ENCODE assay signal across 25 cellular contexts in the genomic region with DNA sequence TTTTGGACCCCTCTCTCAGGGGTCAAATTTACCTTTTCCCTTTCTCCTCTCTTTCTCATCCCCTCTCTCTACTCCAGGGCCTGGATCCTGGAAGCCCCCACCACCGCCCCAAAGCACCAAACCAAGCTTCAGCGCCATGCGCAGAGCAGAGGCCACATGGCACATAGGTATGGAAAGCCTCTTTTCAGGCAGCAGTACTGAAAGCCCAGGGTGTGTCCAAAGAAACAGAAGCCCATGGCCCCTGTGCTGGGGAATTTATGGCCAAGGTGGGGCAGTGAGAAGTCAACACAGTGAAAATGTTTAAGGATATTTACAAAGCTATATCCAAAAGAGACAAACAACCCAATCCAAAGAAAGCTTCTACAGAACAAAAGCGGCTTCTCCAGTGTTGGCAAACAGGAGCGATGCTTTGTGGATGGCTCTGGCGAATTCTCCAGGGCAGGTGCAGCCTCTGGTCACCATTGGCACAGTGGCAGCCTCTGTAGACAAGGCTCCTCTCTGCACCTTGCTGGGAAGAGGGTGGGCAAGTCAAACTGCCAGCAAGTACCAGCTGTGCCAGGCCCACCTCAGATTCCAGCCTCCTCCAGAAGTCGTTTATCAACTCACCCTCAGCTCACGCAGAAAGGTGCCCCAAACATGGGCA. TPM values are rescaled to one million over a fixed set of nuclear protein-coding genes. Genes with fewer than 3 reads are reported as not detected.
A peak's percentile ranks its signal among the peaks of the same experiment; 100 is the strongest.
DNase-seq lines count a peak whose midpoint lies in the region; ATAC-seq, FAIRE-seq and TF ChIP-seq lines count a peak whose summit lies in the region.
"Had no signal": no experiment of that assay in that cellular context is flagged by ENCODE, and none has a peak within 500 bp of the region (broad histone marks: within the 10 kb centered on the region; RNA-seq: fewer than 3 reads in every experiment).

No MANE protein-coding gene starts in this region.

- no peaks in the 10 kb centered on the region for H3K27me3 Mint-ChIP-seq in Caco-2 (ENCODE audit: insufficient read depth, unreplicated experiment)
- H3K27me3 Mint-ChIP-seq in natural killer cell treated with Interleukin-12 subunit alpha and Interleukin-12 subunit beta and Interleukin-15 and Interleukin-18, amount 100 ng/mL, for 72 hours = no peaks in the 10 kb centered on the region

- no peak overlapping the region for H3K4me3 Mint-ChIP-seq in Caco-2 (ENCODE audit: unreplicated experiment)
- no peak overlapping the region for H3K4me3 Mint-ChIP-seq in natural killer cell treated with Interleukin-12 subunit alpha and Interleukin-12 subunit beta and Interleukin-15 and Interleukin-18, amount 100 ng/mL, for 72 hours

- TF ChIP-seq RAD21 in HepG2 (CRISPR knock-in tag; IDR thresholded peaks at IDR 0.05) = no peak

- H3K79me2 ChIP-seq in HepG2 (ENCODE audit: insufficient read depth, low read length) = no peaks in the 10 kb centered on the region

- peak overlapping the region; percentile 74 for H3K4me2 ChIP-seq in HepG2 (ENCODE audit: low read depth, low read length)

- intact Hi-C loops in Caco-2 (cut with micrococcal nuclease; ENCODE audit: unreplicated experiment) (loop anchor here (5.0 kb wide), 1 partner anchor 689 kb away; a partner anchor contains a TSS), HepG2 (cut with micrococcal nuclease; ENCODE audit: unreplicated experiment) (no loop called here), sigmoid colon (cut with DNase I) (no loop called here)

- no peak overlapping the region for H3K4me3 ChIP-seq in Caco-2 (ENCODE audit: low read depth, low read length)
- peak overlapping the region in 2 of 3 experiments; percentile 6 to 49; a peak in 4 of 6 replicates for H3K4me3 ChIP-seq in HepG2 (replicated peaks in 1 of 3; ENCODE audit: insufficient read depth in 1 of 3, low read depth in 2 of 3, low read length in 3 of 3)
- H3K4me3 ChIP-seq in sigmoid colon = no peak overlapping the region
- H3K4me3 ChIP-seq: GM12878, GM23248, HAP-1 had no signal

- TF ChIP-seq POLR2A in HepG2 (IDR thresholded peaks at IDR 0.05; ENCODE audit: insufficient read depth in 1 of 2, low read depth in 2 of 2, low read length in 2 of 2) (no peak), sigmoid colon (IDR thresholded peaks at IDR 0.05) (no peak), GM12891 (IDR thresholded peaks at IDR 0.05; ENCODE audit: low read depth, low read length) (no peak)

- peak; percentile 3; the same call in 2 of the 3 replicates for ATAC-seq in HepG2
- ATAC-seq in natural killer cell treated with Interleukin-12 subunit alpha and Interleukin-12 subunit beta and Interleukin-15 and Interleukin-18, amount 100 ng/mL, for 72 hours = no peak
- ATAC-seq in GM18858 (IDR thresholded peaks at IDR 0.05; ENCODE audit: unreplicated experiment) = no peak
- ATAC-seq: GM12878, Right ventricle myocardium inferior had no signal

- DNase-seq in Caco-2 (peak in 1 of 2 experiments; percentile 40), HepG2 (ENCODE audit: low spot score) (no peak), sigmoid colon (peak; percentile 44), amniotic stem cell (lab: John Stamatoyannopoulos, UW) (no peak), GM12891 (ENCODE audit: insufficient read length, low spot score) (no peak)
- no peak for DNase-seq in natural killer cell treated with Interleukin-12 subunit alpha and Interleukin-12 subunit beta and Interleukin-15 and Interleukin-18, amount 100 ng/mL, for 72 hours (ENCODE audit: low spot score)
- DNase-seq: DND-41, GM23248, Kasumi-1, NCI-H1694 treated with DMSO at 0.1 percent for 48 hours, NCI-H2081 treated with DMSO at 0.1 percent for 48 hours, NCI-H2171 treated with DMSO at 0.1 percent for 48 hours, NCI-H524 treated with DMSO at 0.1 percent for 48 hours, NCI-H82, OCI-M1 had no signal

- H3K9me3 ChIP-seq in Caco-2 (no peaks in the 10 kb centered on the region), HepG2 (ENCODE audit: low read length) (no peaks in the 10 kb centered on the region), sigmoid colon (no peaks in the 10 kb centered on the region)
- H3K9me3 ChIP-seq: HAP-1 had no signal

- peaks cover 14% of the 10 kb centered on the region; the same call in 1 of the 2 replicates for H3K4me1 ChIP-seq in Caco-2
- H3K4me1 ChIP-seq in HepG2 (ENCODE audit: insufficient read depth, low read length) = peaks cover 41% of the 10 kb centered on the region
- peaks cover 0 to 6% (median 5%) of the 10 kb centered on the region in 4 donors for H3K4me1 ChIP-seq in sigmoid colon
- H3K4me1 ChIP-seq: HAP-1 had no signal

- CTCF ChIA-PET in Caco-2 (lab: Charles Lee) (interaction anchor here (0.9 to 1.9 kb wide), 5 partner anchors 8 to 44 kb away, joined by 3 to 14 read pairs (median 4); a partner anchor contains a TSS), HepG2 (lab: Yijun Ruan, JAX; ENCODE audit: low intra/inter-chr PET ratio, low total read pairs) (no interaction called here)

- in situ Hi-C loops in HepG2 (cut with HindIII; ENCODE audit: extremely low pct_ligation_motif_present, low pct_unique_long_range_greater_than_20kb) = no loop called here

- H3K27ac Mint-ChIP-seq in Caco-2 (ENCODE audit: unreplicated experiment) = peak overlapping the region; percentile 74
- H3K27ac Mint-ChIP-seq in natural killer cell treated with Interleukin-12 subunit alpha and Interleukin-12 subunit beta and Interleukin-15 and Interleukin-18, amount 100 ng/mL, for 72 hours = no peak overlapping the region

- no peak overlapping the region for H2AFZ ChIP-seq in HepG2 (ENCODE audit: low read length)
- H2AFZ ChIP-seq: GM23248 had no signal

- H3K36me3 Mint-ChIP-seq in Caco-2 (ENCODE audit: insufficient read depth, unreplicated experiment) = no peaks in the 10 kb centered on the region
- no peaks in the 10 kb centered on the region for H3K36me3 Mint-ChIP-seq in natural killer cell treated with Interleukin-12 subunit alpha and Interleukin-12 subunit beta and Interleukin-15 and Interleukin-18, amount 100 ng/mL, for 72 hours

- POLR2A ChIA-PET in Caco-2 (lab: Charles Lee) (interaction anchor here (1.2 kb wide), 1 partner anchor 28 kb away, joined by 13 read pairs; a partner anchor contains a TSS), HepG2 (lab: Yijun Ruan, JAX) (interaction anchor here (0.6 to 4.7 kb wide), 10 partner anchors 9 to 176 kb away, joined by 3 to 62 read pairs (median 8); a partner anchor contains a TSS)

- FAIRE-seq in HepG2 (lab: Jason Lieb, UNC) = no peak
- FAIRE-seq in GM12891 (lab: Jason Lieb, UNC) = no peak
- FAIRE-seq: A204.1, GM12878, RCC 7860 had no signal

- TF ChIP-seq CTCF in Caco-2 (IDR thresholded peaks at IDR 0.05; ENCODE audit: insufficient read depth in 1 of 2, low read depth in 1 of 2, low read length in 1 of 2, severe bottlenecking in 1 of 2, unreplicated experiment in 1 of 2) = no peak
- no peak for TF ChIP-seq CTCF in HepG2 (CRISPR knock-in tag; IDR thresholded peaks at IDR 0.05)
- TF ChIP-seq CTCF in sigmoid colon (IDR thresholded peaks at IDR 0.05) = no peak

- H3K36me3 ChIP-seq in Caco-2 (ENCODE audit: control insufficient read depth, insufficient read depth, low read length) = no peaks in the 10 kb centered on the region
- H3K36me3 ChIP-seq in HepG2 (replicated peaks in 1 of 2; ENCODE audit: control insufficient read depth in 1 of 2, insufficient read depth in 2 of 2, low read length in 2 of 2) = no peaks in the 10 kb centered on the region
- no peaks in the 10 kb centered on the region for H3K36me3 ChIP-seq in sigmoid colon
- H3K36me3 ChIP-seq: HAP-1 had no signal

- H3K4me1 Mint-ChIP-seq in Caco-2 (ENCODE audit: low read depth, unreplicated experiment) = peaks cover 6% of the 10 kb centered on the region
- peaks cover 6 to 9% of the 10 kb centered on the region in 2 donors for H3K4me1 Mint-ChIP-seq in natural killer cell treated with Interleukin-12 subunit alpha and Interleukin-12 subunit beta and Interleukin-15 and Interleukin-18, amount 100 ng/mL, for 72 hours (ENCODE audit: low read depth in 2 of 2)

- H3K27me3 ChIP-seq in Caco-2 (replicated peaks; ENCODE audit: control insufficient read depth, insufficient read depth, low read length) (no peaks in the 10 kb centered on the region), HepG2 (ENCODE audit: control insufficient read depth in 1 of 2, insufficient read depth in 2 of 2, low read length in 2 of 2) (peaks cover 14 to 41% of the 10 kb centered on the region in 2 experiments; a peak in 3 of 5 replicates), sigmoid colon (no peaks in the 10 kb centered on the region)

- TF ChIP-seq EP300 in HepG2 (IDR thresholded peaks at IDR 0.05; ENCODE audit: low read depth in 2 of 2, low read length in 2 of 2) = no peak
- TF ChIP-seq EP300 in HepG2 (CRISPR knock-in tag; IDR thresholded peaks at IDR 0.05; ENCODE audit: borderline replicate concordance) = no peak
- no peak for TF ChIP-seq EP300 in sigmoid colon (IDR thresholded peaks at IDR 0.05)

- H3K27ac ChIP-seq in cingulate gyrus (ENCODE audit: low read depth, low read length) = peak overlapping the region; percentile 19
- H3K27ac ChIP-seq in HepG2 (ENCODE audit: extremely low read length, insufficient read depth, low read length) = peak overlapping the region; percentile 3
- H3K27ac ChIP-seq in sigmoid colon = no peak overlapping the region
- H3K27ac ChIP-seq: C4-2B, GM23248 had no signal

- no peaks in the 10 kb centered on the region for H3K9me3 Mint-ChIP-seq in Caco-2 (ENCODE audit: unreplicated experiment)
- H3K9me3 Mint-ChIP-seq in natural killer cell treated with Interleukin-12 subunit alpha and Interleukin-12 subunit beta and Interleukin-15 and Interleukin-18, amount 100 ng/mL, for 72 hours = no peaks in the 10 kb centered on the region

- H3K9ac ChIP-seq in HepG2 (ENCODE audit: insufficient read depth, low read depth, low read length) = peak overlapping the region; percentile 25; the same call in 1 of the 2 replicates
- H3K9ac ChIP-seq: GM23248 had no signal

- 54% methylated on average over 8 of the region's 8 CpGs for WGBS in HepG2 (ENCODE audit: low lambda C conversion rate)
- WGBS in sigmoid colon, 2 donors = 23 to 72% methylated on average over 8 of the region's 8 CpGs

- BruUV-seq in Caco-2 (replicated peaks; lab: Mats Ljungman, UMichigan) (no TSS peak), HepG2 (replicated peaks; lab: Mats Ljungman, UMichigan) (no TSS peak)

- no peaks in the 10 kb centered on the region for H4K20me1 ChIP-seq in HepG2 (ENCODE audit: insufficient read depth, low read length)

RNA-seq across cellular contexts. Expression of a gene that starts 4.8 kb away (rescaled TPM):
- total RNA-seq in Caco-2 (2022) (not detected in 2 replicates), HepG2 (2016; rRNA removed; fragmentation: Illumina TruSeq; extraction: Trizol) (not detected in 2 replicates), sigmoid colon (1 to 10 TPM in 3 of 4 donors, not detected in 1; 1.8 to 3.3 (median 2.9) TPM)
- total RNA-seq in HepG2 (2016; cell fraction: cytosol; rRNA removed; fragmentation: Illumina TruSeq; extraction: Trizol; ENCODE audit: low read depth) = not detected in 2 replicates
- not detected in 2 replicates for total RNA-seq in HepG2 (2016; cell fraction: insoluble cytoplasmic fraction; rRNA removed; fragmentation: Illumina TruSeq; extraction: Trizol)
- total RNA-seq in HepG2 (2016; cell fraction: membrane; rRNA removed; fragmentation: Illumina TruSeq; extraction: Trizol) = not detected in 2 replicates
- not detected in 2 replicates for total RNA-seq in HepG2 (2016; cell fraction: nucleus; rRNA removed; fragmentation: Illumina TruSeq; extraction: Trizol)
- polyA plus RNA-seq in HepG2 (2011; rRNA removed) (0.03 TPM in 1 of 2 replicates, not detected in the other), sigmoid colon (under 1 TPM in 1 of 3 donors, not detected in 2; 0.42 TPM)
- polyA plus RNA-seq in HepG2 (2011; cell fraction: cytosol; rRNA removed) = not detected in 2 replicates
- polyA plus RNA-seq in HepG2 (2011; cell fraction: nucleus; rRNA removed) = 0.06 and 0.16 TPM in 2 replicates
- polyA plus RNA-seq in HepG2 (2012) = 0.05 TPM in 1 of 2 replicates, not detected in the other
- polyA plus RNA-seq in HepG2 (2016; cell fraction: cytosol; fragmentation: Illumina TruSeq; extraction: Trizol; ENCODE audit: low read depth) = not detected in 2 replicates
- not detected in 2 replicates for polyA plus RNA-seq in HepG2 (2016; cell fraction: insoluble cytoplasmic fraction; fragmentation: Illumina TruSeq; extraction: Trizol; ENCODE audit: low read depth)
- not detected in 2 replicates for polyA plus RNA-seq in HepG2 (2016; cell fraction: membrane; fragmentation: Illumina TruSeq; extraction: Trizol; ENCODE audit: low read depth)
- not detected in 2 replicates for polyA plus RNA-seq in HepG2 (2016; cell fraction: nucleus; fragmentation: Illumina TruSeq; extraction: Trizol; ENCODE audit: insufficient read depth, low read depth)
- polyA minus RNA-seq in HepG2 (2011; rRNA and poly(A)+ RNA removed; ENCODE audit: low replicate concordance) = 0.16 TPM in 1 of 2 replicates, not detected in the other
- polyA minus RNA-seq in HepG2 (2011; cell fraction: cytosol; rRNA and poly(A)+ RNA removed) = not detected in 2 replicates
- not detected in 2 replicates for polyA minus RNA-seq in HepG2 (2011; cell fraction: nucleus; rRNA and poly(A)+ RNA removed)
- total RNA-seq in natural killer cell treated with Interleukin-12 subunit alpha and Interleukin-12 subunit beta and Interleukin-15 and Interleukin-18, amount 100 ng/mL, for 72 hours = not detected
- 0.37 TPM for polyA plus RNA-seq in GM12891 (2012; ENCODE audit: low read depth, missing spikeins)
- total RNA-seq: GM23248, MCF 10A, Right ventricle myocardium inferior, SK-MEL-5 had no signal
- polyA plus RNA-seq: GM23248 had no signal

RNA-seq across cellular contexts. Expression of a gene that starts 14.8 kb away (rescaled TPM):
- total RNA-seq in Caco-2 (2022) = 0.88 and 1.00 TPM in 2 replicates
- 0.13 and 0.27 TPM in 2 replicates for total RNA-seq in HepG2 (2016; rRNA removed; fragmentation: Illumina TruSeq; extraction: Trizol)
- total RNA-seq in HepG2 (2016; cell fraction: cytosol; rRNA removed; fragmentation: Illumina TruSeq; extraction: Trizol; ENCODE audit: low read depth) = 0.18 TPM in 1 of 2 replicates, not detected in the other
- 0.12 and 0.41 TPM in 2 replicates for total RNA-seq in HepG2 (2016; cell fraction: insoluble cytoplasmic fraction; rRNA removed; fragmentation: Illumina TruSeq; extraction: Trizol)
- 0.03 and 0.15 TPM in 2 replicates for total RNA-seq in HepG2 (2016; cell fraction: membrane; rRNA removed; fragmentation: Illumina TruSeq; extraction: Trizol)
- total RNA-seq in HepG2 (2016; cell fraction: nucleus; rRNA removed; fragmentation: Illumina TruSeq; extraction: Trizol) = 0.47 and 0.65 TPM in 2 replicates
- polyA plus RNA-seq in HepG2 (2011; rRNA removed) = 0.55 and 0.85 TPM in 2 replicates
- 0.13 and 0.21 TPM in 2 replicates for polyA plus RNA-seq in HepG2 (2011; cell fraction: cytosol; rRNA removed)
- 7.7 and 8.1 TPM in 2 replicates for polyA plus RNA-seq in HepG2 (2011; cell fraction: nucleus; rRNA removed)
- 0.16 and 0.34 TPM in 2 replicates for polyA plus RNA-seq in HepG2 (2012)
- 0.03 TPM in 2 replicates for polyA plus RNA-seq in HepG2 (2016; cell fraction: cytosol; fragmentation: Illumina TruSeq; extraction: Trizol; ENCODE audit: low read depth)
- 0.19 and 0.23 TPM in 2 replicates for polyA plus RNA-seq in HepG2 (2016; cell fraction: insoluble cytoplasmic fraction; fragmentation: Illumina TruSeq; extraction: Trizol; ENCODE audit: low read depth)
- polyA plus RNA-seq in HepG2 (2016; cell fraction: membrane; fragmentation: Illumina TruSeq; extraction: Trizol; ENCODE audit: low read depth) = 0.05 TPM in 2 replicates
- 1.6 and 2.9 TPM in 2 replicates for polyA plus RNA-seq in HepG2 (2016; cell fraction: nucleus; fragmentation: Illumina TruSeq; extraction: Trizol; ENCODE audit: insufficient read depth, low read depth)
- polyA minus RNA-seq in HepG2 (2011; rRNA and poly(A)+ RNA removed; ENCODE audit: low replicate concordance) = 0.14 and 3.1 TPM in 2 replicates
- polyA minus RNA-seq in HepG2 (2011; cell fraction: cytosol; rRNA and poly(A)+ RNA removed) = 0.20 and 0.44 TPM in 2 replicates
- 0.77 and 2.9 TPM in 2 replicates for polyA minus RNA-seq in HepG2 (2011; cell fraction: nucleus; rRNA and poly(A)+ RNA removed)
- total RNA-seq in sigmoid colon = 1 to 10 TPM in 2 of 4 donors, under 1 TPM in 2; 0.14 to 3.3 (median 0.62) TPM
- 1 to 10 TPM in 1 of 3 donors, under 1 TPM in 2; under 0.01 to 1.7 (median 0.23) TPM for polyA plus RNA-seq in sigmoid colon
- under 1 TPM; 0.10 to 0.50 TPM for total RNA-seq in natural killer cell treated with Interleukin-12 subunit alpha and Interleukin-12 subunit beta and Interleukin-15 and Interleukin-18, amount 100 ng/mL, for 72 hours
- 0.30 TPM for polyA plus RNA-seq in GM12891 (2012; ENCODE audit: low read depth, missing spikeins)
- total RNA-seq: GM23248, MCF 10A had no signal
- polyA plus RNA-seq: GM23248 had no signal

RNA-seq across cellular contexts. Expression of a gene that starts 27.5 kb away (rescaled TPM):
- total RNA-seq in Caco-2 (2022) (132 and 146 TPM in 2 replicates), HepG2 (2016; rRNA removed; fragmentation: Illumina TruSeq; extraction: Trizol) (118 and 129 TPM in 2 replicates), sigmoid colon (10 to 100 TPM in 2 of 4 donors, 1 to 10 TPM in 2; 7.1 to 12.2 (median 9.2) TPM)
- 29.7 and 32.7 TPM in 2 replicates for total RNA-seq in HepG2 (2016; cell fraction: cytosol; rRNA removed; fragmentation: Illumina TruSeq; extraction: Trizol; ENCODE audit: low read depth)
- total RNA-seq in HepG2 (2016; cell fraction: insoluble cytoplasmic fraction; rRNA removed; fragmentation: Illumina TruSeq; extraction: Trizol) = 112 and 129 TPM in 2 replicates
- total RNA-seq in HepG2 (2016; cell fraction: membrane; rRNA removed; fragmentation: Illumina TruSeq; extraction: Trizol) = 38.2 and 39.1 TPM in 2 replicates
- 96.7 and 121 TPM in 2 replicates for total RNA-seq in HepG2 (2016; cell fraction: nucleus; rRNA removed; fragmentation: Illumina TruSeq; extraction: Trizol)
- polyA plus RNA-seq in HepG2 (2011; rRNA removed) (272 and 316 TPM in 2 replicates), sigmoid colon (100 to 1,000 TPM in 1 of 3 donors, 10 to 100 TPM in 2; 66.1 to 109 (median 99.5) TPM)
- 238 and 309 TPM in 2 replicates for polyA plus RNA-seq in HepG2 (2011; cell fraction: cytosol; rRNA removed)
- 309 TPM in 2 replicates for polyA plus RNA-seq in HepG2 (2011; cell fraction: nucleus; rRNA removed)
- 216 and 286 TPM in 2 replicates for polyA plus RNA-seq in HepG2 (2012)
- 19.2 and 20.8 TPM in 2 replicates for polyA plus RNA-seq in HepG2 (2016; cell fraction: cytosol; fragmentation: Illumina TruSeq; extraction: Trizol; ENCODE audit: low read depth)
- polyA plus RNA-seq in HepG2 (2016; cell fraction: insoluble cytoplasmic fraction; fragmentation: Illumina TruSeq; extraction: Trizol; ENCODE audit: low read depth) = 122 and 140 TPM in 2 replicates
- polyA plus RNA-seq in HepG2 (2016; cell fraction: membrane; fragmentation: Illumina TruSeq; extraction: Trizol; ENCODE audit: low read depth) = 27.1 and 31.0 TPM in 2 replicates
- polyA plus RNA-seq in HepG2 (2016; cell fraction: nucleus; fragmentation: Illumina TruSeq; extraction: Trizol; ENCODE audit: insufficient read depth, low read depth) = 172 and 175 TPM in 2 replicates
- polyA minus RNA-seq in HepG2 (2011; rRNA and poly(A)+ RNA removed; ENCODE audit: low replicate concordance) = 87.1 and 691 TPM in 2 replicates
- polyA minus RNA-seq in HepG2 (2011; cell fraction: cytosol; rRNA and poly(A)+ RNA removed) = 204 and 209 TPM in 2 replicates
- 128 and 158 TPM in 2 replicates for polyA minus RNA-seq in HepG2 (2011; cell fraction: nucleus; rRNA and poly(A)+ RNA removed)
- total RNA-seq in natural killer cell treated with Interleukin-12 subunit alpha and Interleukin-12 subunit beta and Interleukin-15 and Interleukin-18, amount 100 ng/mL, for 72 hours = 10 to 100 TPM; 30.4 to 68.3 TPM
- 32.7 TPM for polyA plus RNA-seq in GM12891 (2012; ENCODE audit: low read depth, missing spikeins)

RNA-seq across cellular contexts. Expression of a gene that starts 48.0 kb away (rescaled TPM):
- total RNA-seq in Caco-2 (2022) (58.1 and 65.9 TPM in 2 replicates), HepG2 (2016; rRNA removed; fragmentation: Illumina TruSeq; extraction: Trizol) (257 and 342 TPM in 2 replicates), sigmoid colon (10 to 100 TPM; 37.7 to 82.9 (median 54.8) TPM)
- total RNA-seq in HepG2 (2016; cell fraction: cytosol; rRNA removed; fragmentation: Illumina TruSeq; extraction: Trizol; ENCODE audit: low read depth) = 34.1 and 39.6 TPM in 2 replicates
- 258 and 327 TPM in 2 replicates for total RNA-seq in HepG2 (2016; cell fraction: insoluble cytoplasmic fraction; rRNA removed; fragmentation: Illumina TruSeq; extraction: Trizol)
- total RNA-seq in HepG2 (2016; cell fraction: membrane; rRNA removed; fragmentation: Illumina TruSeq; extraction: Trizol) = 160 and 166 TPM in 2 replicates
- total RNA-seq in HepG2 (2016; cell fraction: nucleus; rRNA removed; fragmentation: Illumina TruSeq; extraction: Trizol) = 174 and 191 TPM in 2 replicates
- polyA plus RNA-seq in HepG2 (2011; rRNA removed) (150 and 176 TPM in 2 replicates), sigmoid colon (10 to 100 TPM; 70.9 to 79.8 (median 75.1) TPM)
- polyA plus RNA-seq in HepG2 (2011; cell fraction: cytosol; rRNA removed) = 134 and 153 TPM in 2 replicates
- polyA plus RNA-seq in HepG2 (2011; cell fraction: nucleus; rRNA removed) = 221 and 233 TPM in 2 replicates
- polyA plus RNA-seq in HepG2 (2012) = 123 and 142 TPM in 2 replicates
- polyA plus RNA-seq in HepG2 (2016; cell fraction: cytosol; fragmentation: Illumina TruSeq; extraction: Trizol; ENCODE audit: low read depth) = 37.7 and 39.7 TPM in 2 replicates
- 251 and 268 TPM in 2 replicates for polyA plus RNA-seq in HepG2 (2016; cell fraction: insoluble cytoplasmic fraction; fragmentation: Illumina TruSeq; extraction: Trizol; ENCODE audit: low read depth)
- 114 and 116 TPM in 2 replicates for polyA plus RNA-seq in HepG2 (2016; cell fraction: membrane; fragmentation: Illumina TruSeq; extraction: Trizol; ENCODE audit: low read depth)
- polyA plus RNA-seq in HepG2 (2016; cell fraction: nucleus; fragmentation: Illumina TruSeq; extraction: Trizol; ENCODE audit: insufficient read depth, low read depth) = 253 and 275 TPM in 2 replicates
- polyA minus RNA-seq in HepG2 (2011; rRNA and poly(A)+ RNA removed; ENCODE audit: low replicate concordance) = 74.6 and 273 TPM in 2 replicates
- polyA minus RNA-seq in HepG2 (2011; cell fraction: cytosol; rRNA and poly(A)+ RNA removed) = 98.7 and 103 TPM in 2 replicates
- polyA minus RNA-seq in HepG2 (2011; cell fraction: nucleus; rRNA and poly(A)+ RNA removed) = 146 and 181 TPM in 2 replicates
- 10 to 100 TPM; 87.4 to 96.1 TPM for total RNA-seq in natural killer cell treated with Interleukin-12 subunit alpha and Interleukin-12 subunit beta and Interleukin-15 and Interleukin-18, amount 100 ng/mL, for 72 hours
- polyA plus RNA-seq in GM12891 (2012; ENCODE audit: low read depth, missing spikeins) = 46.3 TPM

RNA-seq across cellular contexts. Expression of a gene that starts 48.1 kb away (rescaled TPM):
- total RNA-seq in Caco-2 (2022) (2.1 and 2.3 TPM in 2 replicates), HepG2 (2016; rRNA removed; fragmentation: Illumina TruSeq; extraction: Trizol) (4.7 and 5.2 TPM in 2 replicates), sigmoid colon (1 to 10 TPM in 2 of 4 donors, under 1 TPM in 2; 0.71 to 2.2 (median 1.4) TPM)
- total RNA-seq in HepG2 (2016; cell fraction: cytosol; rRNA removed; fragmentation: Illumina TruSeq; extraction: Trizol; ENCODE audit: low read depth) = 6.6 and 7.1 TPM in 2 replicates
- 4.7 and 5.6 TPM in 2 replicates for total RNA-seq in HepG2 (2016; cell fraction: insoluble cytoplasmic fraction; rRNA removed; fragmentation: Illumina TruSeq; extraction: Trizol)
- 9.2 and 10.6 TPM in 2 replicates for total RNA-seq in HepG2 (2016; cell fraction: membrane; rRNA removed; fragmentation: Illumina TruSeq; extraction: Trizol)
- total RNA-seq in HepG2 (2016; cell fraction: nucleus; rRNA removed; fragmentation: Illumina TruSeq; extraction: Trizol) = 3.4 and 5.1 TPM in 2 replicates
- polyA plus RNA-seq in HepG2 (2011; rRNA removed) (2.5 and 3.4 TPM in 2 replicates), sigmoid colon (1 to 10 TPM; 1.2 to 2.9 (median 1.8) TPM)
- 2.9 and 5.2 TPM in 2 replicates for polyA plus RNA-seq in HepG2 (2011; cell fraction: cytosol; rRNA removed)
- polyA plus RNA-seq in HepG2 (2011; cell fraction: nucleus; rRNA removed) = 3.5 and 3.9 TPM in 2 replicates
- 2.2 and 2.5 TPM in 2 replicates for polyA plus RNA-seq in HepG2 (2012)
- polyA plus RNA-seq in HepG2 (2016; cell fraction: cytosol; fragmentation: Illumina TruSeq; extraction: Trizol; ENCODE audit: low read depth) = 3.4 and 5.1 TPM in 2 replicates
- 4.5 and 4.7 TPM in 2 replicates for polyA plus RNA-seq in HepG2 (2016; cell fraction: insoluble cytoplasmic fraction; fragmentation: Illumina TruSeq; extraction: Trizol; ENCODE audit: low read depth)
- polyA plus RNA-seq in HepG2 (2016; cell fraction: membrane; fragmentation: Illumina TruSeq; extraction: Trizol; ENCODE audit: low read depth) = 6.1 and 7.7 TPM in 2 replicates
- 3.5 and 4.8 TPM in 2 replicates for polyA plus RNA-seq in HepG2 (2016; cell fraction: nucleus; fragmentation: Illumina TruSeq; extraction: Trizol; ENCODE audit: insufficient read depth, low read depth)
- 0.58 and 9.0 TPM in 2 replicates for polyA minus RNA-seq in HepG2 (2011; rRNA and poly(A)+ RNA removed; ENCODE audit: low replicate concordance)
- 3.0 and 3.9 TPM in 2 replicates for polyA minus RNA-seq in HepG2 (2011; cell fraction: cytosol; rRNA and poly(A)+ RNA removed)
- polyA minus RNA-seq in HepG2 (2011; cell fraction: nucleus; rRNA and poly(A)+ RNA removed) = 6.1 and 6.6 TPM in 2 replicates
- 1 to 10 TPM; 1.8 to 2.2 TPM for total RNA-seq in natural killer cell treated with Interleukin-12 subunit alpha and Interleukin-12 subunit beta and Interleukin-15 and Interleukin-18, amount 100 ng/mL, for 72 hours
- 1.0 TPM for polyA plus RNA-seq in GM12891 (2012; ENCODE audit: low read depth, missing spikeins)

Comparison
In these comparisons a context has a peak if more than half of its experiments do, and no peak if none do; other contexts are left out.
1. H3K4me3 ChIP-seq: peak in HepG2 (2 of 3); none in Caco-2 (single experiment) and sigmoid colon (0 of 4).
2. H3K27ac ChIP-seq: peak in cingulate gyrus (single experiment) and HepG2 (single experiment); none in sigmoid colon (0 of 4).